Comparison of ENCODE assay signal across 17 cellular contexts in genomic region chr20:9389321-9389720, GRCh38.
"Had no signal": no experiment of that assay in that cellular context is flagged by ENCODE, and none has a peak within 500 bp of the region (broad histone marks: within the 10 kb centered on the region; RNA-seq: fewer than 3 reads in every experiment).

No MANE protein-coding gene starts in this region.

- DNase-seq: activated CD4-positive, alpha-beta T cell treated with anti-CD3 and anti-CD28 coated beads, Interleukin-2, amount 10 ng/mL, durations not matched to agents 7 days and 5 days; activated CD8-positive, alpha-beta T cell treated with anti-CD3 and anti-CD28 coated beads, Interleukin-2, amount 10 ng/mL, durations not matched to agents 7 days and 5 days; activated effector memory CD4-positive, alpha-beta T cell treated with anti-CD3 and anti-CD28 coated beads, Interleukin-2, amount 50 U/mL, for 16 hours; activated naive CD4-positive, alpha-beta T cell treated with anti-CD3 and anti-CD28 coated beads, Interleukin-2, amount 50 U/mL, for 16 hours; activated T-cell treated with anti-CD3 and anti-CD28 coated beads, Interleukin-2, amount 50 U/mL, for 48 hours; effector CD8-positive, alpha-beta T cell; left lung; stimulated activated CD4-positive, alpha-beta T cell treated with anti-CD3 and anti-CD28 coated beads, Interleukin-4, amount 100 ng/mL, for 24 hours; T1000; testis had no signal

- H3K4me1 ChIP-seq: breast epithelium, testis had no signal

- H3K27ac ChIP-seq: breast epithelium, esophagus muscularis mucosa, left lung, neural progenitor cell, testis had no signal

- ATAC-seq: activated CD4-positive, CD25-positive, alpha-beta regulatory T cell treated with anti-CD3 and anti-CD28 coated beads, Interleukin-2, amount 50 U/mL, for 24 hours; activated CD8-positive, alpha-beta T cell treated with anti-CD3 and anti-CD28 coated beads, Interleukin-2, amount 10 ng/mL, durations not matched to agents 7 days and 5 days; left lung; sciatic nerve; stimulated activated effector memory CD8-positive, alpha-beta T cell treated with anti-CD3 and anti-CD28 coated beads, Interleukin-12 subunit alpha, Interleukin-12 subunit beta, amount 100 ng/mL, for 72 hours had no signal

- H3K4me3 ChIP-seq: ascending aorta, breast epithelium, esophagus muscularis mucosa, left lung, neural progenitor cell, testis had no signal

- H3K9me3 ChIP-seq: ascending aorta, breast epithelium, esophagus muscularis mucosa, left lung, testis had no signal

- H3K27me3 ChIP-seq: ascending aorta, breast epithelium, esophagus muscularis mucosa, left lung, neural progenitor cell, testis had no signal

- H3K36me3 ChIP-seq: ascending aorta, breast epithelium, left lung had no signal
